ENCODE assay signal across 8 cellular contexts in genomic region chr3:12288466-12289129, GRCh38.
DNase-seq lines count a peak whose midpoint lies in the region.

TSS of gene PPARG (plus strand) at chr3:12289070. CDS start at chr3:12379712, 90,642 bp downstream.

- no peaks in the 10 kb centered on the region for H3K36me3 ChIP-seq in neuron (ENCODE audit: insufficient read depth, low read length)

- H3K4me1 Mint-ChIP-seq in T-helper 1 cell treated with Interleukin-12 subunit alpha and Interleukin-12 subunit beta and Interleukin-4 antibody, amounts not matched to agents 30 μg/mL and 1 μg/mL, for 36 hours (ENCODE audit: low read depth): peaks cover 4% of the 10 kb centered on the region

- no peaks in the 10 kb centered on the region for H3K4me1 ChIP-seq in neuron (ENCODE audit: insufficient read depth, low read length)

- peaks cover 59% of the 10 kb centered on the region for H3K27me3 ChIP-seq in neuron (ENCODE audit: insufficient read depth, low read length)

- H3K27ac Mint-ChIP-seq in T-helper 1 cell treated with Interleukin-12 subunit alpha and Interleukin-12 subunit beta and Interleukin-4 antibody, amounts not matched to agents 30 μg/mL and 1 μg/mL, for 36 hours: no peak within 1 kb of the TSS

- H3K27me3 Mint-ChIP-seq in T-helper 1 cell treated with Interleukin-12 subunit alpha and Interleukin-12 subunit beta and Interleukin-4 antibody, amounts not matched to agents 30 μg/mL and 1 μg/mL, for 36 hours (ENCODE audit: low read depth): peaks cover 62% of the 10 kb centered on the region

- peak; percentile 56 for DNase-seq in activated CD8-positive, alpha-beta memory T cell treated with anti-CD3 and anti-CD28 coated beads, Interleukin-2, amount 50 U/mL, for 48 hours
- no peak for DNase-seq in activated CD8-positive, alpha-beta memory T cell treated with anti-CD3 and anti-CD28 coated beads for 24 hours
- peak; percentile 45 for DNase-seq in fibroblast of the conjunctiva (ENCODE audit: low read depth)
- no peak for DNase-seq in epidermal melanocyte (ENCODE audit: insufficient read length, low spot score)
- DNase-seq in NCI-H146 treated with DMSO at 0.1 percent for 48 hours (lab: John Stamatoyannopoulos, UW; ENCODE audit: unreplicated experiment): no peak
- no peak for DNase-seq in NCI-H1105 (lab: John Stamatoyannopoulos, UW)

- peaks cover 3% of the 10 kb centered on the region for H3K9me3 ChIP-seq in neuron (ENCODE audit: low read length)

- H3K4me3 ChIP-seq in neuron (ENCODE audit: low read length): no peak within 1 kb of the TSS

- H2AFZ ChIP-seq in neuron (ENCODE audit: low read depth, low read length): peak within 1 kb of the TSS; percentile 46

- no peaks in the 10 kb centered on the region for H3K36me3 Mint-ChIP-seq in T-helper 1 cell treated with Interleukin-12 subunit alpha and Interleukin-12 subunit beta and Interleukin-4 antibody, amounts not matched to agents 30 μg/mL and 1 μg/mL, for 36 hours (ENCODE audit: low read depth)

- H3K4me3 Mint-ChIP-seq in T-helper 1 cell treated with Interleukin-12 subunit alpha and Interleukin-12 subunit beta and Interleukin-4 antibody, amounts not matched to agents 30 μg/mL and 1 μg/mL, for 36 hours: peak within 1 kb of the TSS; percentile 34

- H3K9me3 Mint-ChIP-seq in T-helper 1 cell treated with Interleukin-12 subunit alpha and Interleukin-12 subunit beta and Interleukin-4 antibody, amounts not matched to agents 30 μg/mL and 1 μg/mL, for 36 hours: no peaks in the 10 kb centered on the region

Comparison
In these comparisons a context has a peak if more than half of its experiments do, and no peak if none do; other contexts are left out.
1. DNase-seq: peak in activated CD8-positive, alpha-beta memory T cell treated with anti-CD3 and anti-CD28 coated beads, Interleukin-2, amount 50 U/mL, for 48 hours (single experiment) and fibroblast of the conjunctiva (single experiment); none in activated CD8-positive, alpha-beta memory T cell treated with anti-CD3 and anti-CD28 coated beads for 24 hours (single experiment), epidermal melanocyte (single experiment), NCI-H146 treated with DMSO at 0.1 percent for 48 hours (single experiment) and NCI-H1105 (single experiment).